ENCODE assay signal across 8 cellular contexts in the genomic region with DNA sequence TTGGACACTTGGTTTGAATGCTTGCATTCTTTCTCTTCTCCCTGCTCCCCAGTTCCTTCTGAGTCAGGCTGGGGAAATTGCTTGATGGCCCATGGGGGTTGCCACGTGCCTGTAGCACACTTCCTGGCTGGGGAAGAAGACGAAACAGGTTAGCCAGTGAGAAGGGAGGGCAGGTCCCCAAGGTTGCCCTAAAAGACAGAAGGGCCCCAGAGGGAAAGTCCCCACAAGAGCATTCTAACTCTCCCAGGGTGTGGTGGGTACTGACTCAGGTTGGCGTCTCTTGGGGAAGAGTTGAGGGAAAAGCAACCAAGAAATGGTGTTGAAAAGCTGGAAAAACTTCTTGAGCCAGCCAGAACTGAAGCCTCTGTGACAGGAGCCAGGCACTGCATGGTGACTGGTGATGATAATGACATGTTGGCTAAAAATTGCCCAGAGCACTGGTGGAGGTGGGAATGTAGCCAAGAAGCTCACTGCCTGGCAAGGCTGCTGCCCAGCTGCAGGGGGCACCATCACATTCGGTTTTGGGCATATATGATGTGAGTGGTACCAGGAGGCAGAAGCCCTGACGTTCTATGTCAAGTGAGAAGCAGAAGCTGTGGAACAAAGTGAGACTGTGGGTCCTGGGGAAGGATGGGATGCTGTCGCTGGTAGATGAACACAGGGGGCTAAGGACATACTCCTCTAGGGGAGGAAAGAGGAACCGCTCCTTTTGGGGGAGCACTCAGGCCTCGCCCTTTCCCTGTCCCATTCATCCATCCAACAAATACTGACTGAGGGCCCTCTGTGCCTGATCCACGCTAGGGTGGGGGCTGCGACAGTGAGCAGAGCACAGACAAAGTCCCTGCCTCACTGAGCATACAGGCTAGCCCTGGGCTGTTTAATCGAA. TPM values are rescaled to one million over a fixed set of nuclear protein-coding genes. Genes with fewer than 3 reads are reported as not detected.
DNase-seq lines count a peak whose midpoint lies in the region; ATAC-seq and TF ChIP-seq lines count a peak whose summit lies in the region.

No MANE protein-coding gene starts in this region.

- no peak overlapping the region for H3K4me3 Mint-ChIP-seq in osteocyte (ENCODE audit: unreplicated experiment)

- H3K27ac Mint-ChIP-seq in osteocyte (ENCODE audit: unreplicated experiment), result no peak overlapping the region

- DNase-seq in ACHN (peak; percentile 51), HPDE6-E6E7 (ENCODE audit: extremely low spot score) (peak; percentile 35), glomerular visceral epithelial cell (ENCODE audit: extremely low spot score) (peak; percentile 39), osteocyte (ENCODE audit: extremely low spot score, unreplicated experiment) (no peak)
- DNase-seq in activated CD4-positive, alpha-beta T cell treated with anti-CD3 and anti-CD28 coated beads, Interleukin-2, amount 50 U/mL, for 24 hours (ENCODE audit: low read depth in 1 of 2, low spot score in 1 of 2), result peak; percentile 10 to 54
- DNase-seq in stimulated activated CD8-positive, alpha-beta memory T cell treated with anti-CD3 and anti-CD28 coated beads, Interleukin-4, amount 100 ng/mL, for 48 hours, result peak; percentile 63

- H3K9me3 Mint-ChIP-seq in osteocyte (ENCODE audit: unreplicated experiment), result no peaks in the 10 kb centered on the region

- H3K27me3 Mint-ChIP-seq in osteocyte (ENCODE audit: unreplicated experiment), result no peaks in the 10 kb centered on the region

- H3K4me1 Mint-ChIP-seq in osteocyte (ENCODE audit: unreplicated experiment), result peaks cover 5% of the 10 kb centered on the region

- no peak for TF ChIP-seq CTCF in osteocyte (IDR thresholded peaks at IDR 0.05)

- in situ Hi-C loops in ACHN (cut with HindIII; ENCODE audit: low pct_ligation_motif_present, low pct_unique_long_range_greater_than_20kb, low sequenced_read_pairs), result no loop called here

- no peaks in the 10 kb centered on the region for H3K36me3 Mint-ChIP-seq in osteocyte (ENCODE audit: unreplicated experiment)

- ATAC-seq in GM18858 (IDR thresholded peaks at IDR 0.05; ENCODE audit: unreplicated experiment), result peak; percentile 64
- no peak for ATAC-seq in HG03139 (IDR thresholded peaks at IDR 0.05; ENCODE audit: unreplicated experiment)

RNA-seq across cellular contexts. Expression of a gene that starts 8.1 kb away (rescaled TPM):
- total RNA-seq in osteocyte, result 26.1 and 30.8 TPM in 2 replicates

RNA-seq across cellular contexts. Expression of a gene that starts 16.6 kb away (rescaled TPM):
- 2.1 and 2.3 TPM in 2 replicates for total RNA-seq in osteocyte

RNA-seq across cellular contexts. Expression of a gene that starts 20.0 kb away (rescaled TPM):
- 24.6 and 27.0 TPM in 2 replicates for total RNA-seq in osteocyte

RNA-seq across cellular contexts. Expression of a gene that starts 20.1 kb away (rescaled TPM):
- total RNA-seq in osteocyte, result 27.8 and 28.2 TPM in 2 replicates

RNA-seq across cellular contexts. Expression of a gene that starts 28.2 kb away (rescaled TPM):
- total RNA-seq in osteocyte, result not detected in 2 replicates
